22 cellular contexts compared by ENCODE assay signal in genomic region chr10:33352631-33353030, GRCh38. TPM values are rescaled to one million over a fixed set of nuclear protein-coding genes. Genes with fewer than 3 reads are reported as not detected.
DNase-seq lines count a peak whose midpoint lies in the region; ATAC-seq, FAIRE-seq and TF ChIP-seq lines count a peak whose summit lies in the region.
"Had no signal": no experiment of that assay in that cellular context is flagged by ENCODE, and none has a peak within 500 bp of the region (broad histone marks: within the 10 kb centered on the region; RNA-seq: fewer than 3 reads in every experiment).

No MANE protein-coding gene starts in this region.

- peak; percentile 16 for FAIRE-seq in HTR-8/SVneo (lab: Jason Lieb, UNC)
- FAIRE-seq: A204.1, D721Med, GM12892, GM18507 had no signal

- H3K14ac ChIP-seq in mesenchymal stem cell (ENCODE audit: low read length in 2 of 2) = no peak overlapping the region

- H3K23ac ChIP-seq in mesenchymal stem cell (ENCODE audit: low read length in 2 of 2) = no peak overlapping the region

- no peak overlapping the region for H2BK5ac ChIP-seq in mesenchymal stem cell (ENCODE audit: low read depth, low read length, poor library complexity, severe bottlenecking)

- POLR2A ChIA-PET in PC-3 (lab: Charles Lee; ENCODE audit: unreplicated experiment) = no interaction called here

- WGBS in mesenchymal stem cell = 98% methylated on average over 3 of the region's 3 CpGs

- H3K27ac ChIP-seq in PC-3 (ENCODE audit: low read length) (peak overlapping the region; percentile 63), mesenchymal stem cell (ENCODE audit: low read length, poor library complexity, severe bottlenecking) (no peak overlapping the region)
- H3K27ac ChIP-seq: C4-2B, HL-60 had no signal

- no peaks in the 10 kb centered on the region for H3K79me1 ChIP-seq in mesenchymal stem cell (replicated peaks; ENCODE audit: low read length, poor library complexity, severe bottlenecking)

- H4K8ac ChIP-seq in mesenchymal stem cell (ENCODE audit: low read length) = no peak overlapping the region

- peaks cover 16% of the 10 kb centered on the region for H3F3A ChIP-seq in PC-3 (ENCODE audit: low read length, unreplicated experiment)

- no peak overlapping the region for H2AK5ac ChIP-seq in mesenchymal stem cell (ENCODE audit: low read length, severe bottlenecking)

- H3K9ac ChIP-seq in PC-3 (ENCODE audit: low read length) (peak overlapping the region; percentile 7), mesenchymal stem cell (ENCODE audit: low read length) (peak overlapping the region; percentile 15)

- peak overlapping the region; percentile 69 for H3K4me2 ChIP-seq in PC-3 (ENCODE audit: low read length)
- H3K4me2 ChIP-seq in mesenchymal stem cell (ENCODE audit: low read length, poor library complexity, severe bottlenecking) = no peak overlapping the region
- H3K4me2 ChIP-seq: GM23338 had no signal

- no peak overlapping the region for H2BK15ac ChIP-seq in mesenchymal stem cell (ENCODE audit: low read depth, poor library complexity, severe bottlenecking)

- CTCF ChIA-PET in PC-3 (lab: Charles Lee) = no interaction called here

- no peak for TF ChIP-seq CTCF in PC-3 (conservative IDR thresholded peaks at IDR 0.05; ENCODE audit: low read depth, low read length)

- H3K27me3 ChIP-seq in PC-3 (ENCODE audit: low read length) = no peaks in the 10 kb centered on the region
- H3K27me3 ChIP-seq in mesenchymal stem cell (ENCODE audit: control insufficient read depth in 1 of 2, insufficient read depth in 1 of 2, low read length in 2 of 2) = no peaks in the 10 kb centered on the region

- DNase-seq in HTR-8/SVneo (ENCODE audit: insufficient read length, low spot score) = no peak
- DNase-seq in PC-3 = peak; percentile 73
- no peak for DNase-seq in mesenchymal stem cell
- DNase-seq in iPS-NIHi11 (ENCODE audit: low spot score) = no peak
- DNase-seq in activated CD8-positive, alpha-beta memory T cell treated with anti-CD3 and anti-CD28 coated beads for 24 hours = no peak
- no peak for DNase-seq in NCI-H748 treated with DMSO at 0.1 percent for 48 hours (lab: John Stamatoyannopoulos, UW)
- DNase-seq: AML-193; Caco-2; CD4-positive, alpha-beta T cell; GDM1; H7; KBM-7 had no signal

- no peak overlapping the region for H3K4ac ChIP-seq in mesenchymal stem cell (ENCODE audit: low read depth in 1 of 2, low read length in 2 of 2)

- H3K4me1 ChIP-seq in PC-3 (ENCODE audit: insufficient read depth, low read length) (peaks cover 78% of the 10 kb centered on the region), mesenchymal stem cell (ENCODE audit: control insufficient read depth, insufficient read depth, low read depth, low read length) (no peaks in the 10 kb centered on the region)

- H3K4me3 ChIP-seq in PC-3 (ENCODE audit: low read length) (peak overlapping the region; percentile 48), mesenchymal stem cell (ENCODE audit: insufficient read depth in 1 of 2, low read depth in 1 of 2, low read length in 2 of 2) (no peak overlapping the region)
- H3K4me3 ChIP-seq: GM23338 had no signal

- intact Hi-C loops in PC-3 (cut with micrococcal nuclease) = loop anchor here (1.0 to 5.0 kb wide), 2 partner anchors 13 to 125 kb away; no protein-coding TSS in a partner anchor

- H4K20me1 ChIP-seq in PC-3 (ENCODE audit: low read length) = no peaks in the 10 kb centered on the region

- peak; percentile 3 for ATAC-seq in PC-3
- ATAC-seq in HG02588 (IDR thresholded peaks at IDR 0.05; ENCODE audit: unreplicated experiment) = no peak
- ATAC-seq: GM23338, HCT116 had no signal

- no peak overlapping the region for H2BK120ac ChIP-seq in mesenchymal stem cell (ENCODE audit: low read depth, low read length)

- H3K79me2 ChIP-seq in PC-3 (ENCODE audit: low read length) = no peaks in the 10 kb centered on the region

- H2AFZ ChIP-seq in PC-3 (ENCODE audit: low read length) = peak overlapping the region; percentile 31
- H2AFZ ChIP-seq in mesenchymal stem cell (ENCODE audit: low read depth, low read length) = no peak overlapping the region
- H2AFZ ChIP-seq: GM23338 had no signal

- H3K9me3 ChIP-seq in PC-3 (ENCODE audit: low read length) (no peaks in the 10 kb centered on the region), mesenchymal stem cell (ENCODE audit: control insufficient read depth, low read length) (no peaks in the 10 kb centered on the region)

- TSS peak; percentile 50 for BruUV-seq in PC-3 (replicated peaks; lab: Mats Ljungman, UMichigan)

- H4K91ac ChIP-seq in mesenchymal stem cell (ENCODE audit: low read length) = no peak overlapping the region

- H3K9me2 ChIP-seq in PC-3 (replicated peaks; ENCODE audit: low read length) = no peaks in the 10 kb centered on the region

- H2BK12ac ChIP-seq in mesenchymal stem cell (ENCODE audit: low read length in 2 of 2) = no peak overlapping the region

- H3K36me3 ChIP-seq in PC-3 (ENCODE audit: low read depth, low read length) (no peaks in the 10 kb centered on the region), mesenchymal stem cell (ENCODE audit: control insufficient read depth in 1 of 2, insufficient read depth in 2 of 2, low read depth in 1 of 2, low read length in 2 of 2) (no peaks in the 10 kb centered on the region)

- no peak overlapping the region for H3K18ac ChIP-seq in mesenchymal stem cell (ENCODE audit: low read depth in 1 of 2, low read length in 2 of 2)

RNA-seq across cellular contexts. Expression of gene NRP1, which starts 18.2 kb away (rescaled TPM):
- total RNA-seq in PC-3 (2014; rRNA removed) = 482 and 555 TPM in 2 replicates
- polyA plus RNA-seq in mesenchymal stem cell (2013, experiment 1 of 2) = 29.3 TPM
- polyA plus RNA-seq in mesenchymal stem cell (2013, experiment 2 of 2) = 30.0 TPM
- polyA plus RNA-seq: IgD-negative memory B cell had no signal
